ENCODE assay signal across 1 cellular context in the genomic region with DNA sequence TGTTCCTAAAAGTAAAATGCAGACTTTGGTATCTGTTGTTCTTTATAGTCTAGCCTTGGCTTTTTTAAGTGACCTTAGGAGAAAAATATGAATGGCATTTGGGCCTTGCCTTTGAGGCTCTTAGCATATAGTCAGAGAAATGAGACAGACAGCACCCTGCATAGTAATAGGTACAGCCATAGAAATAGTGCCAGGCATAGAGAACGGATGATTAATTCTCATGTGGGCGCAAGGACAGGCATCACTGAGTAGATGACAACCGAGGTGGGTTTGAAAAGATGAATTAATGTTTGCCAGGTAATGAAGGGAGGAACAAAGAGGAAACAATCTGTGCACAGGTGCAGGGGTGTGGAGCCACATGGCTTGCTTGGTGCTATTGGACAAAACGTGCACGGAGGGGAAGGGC.
TF ChIP-seq lines count a peak whose summit lies in the region.

No MANE protein-coding gene starts in this region.

TF ChIP-seq in GM12878, 131 proteins besides CTCF, POLR2A, EP300 and RAD21 (continued from another document):
- TF ChIP-seq NR2C1 (IDR thresholded peaks at IDR 0.05) (no peak), CHD2 (IDR thresholded peaks at IDR 0.05; ENCODE audit: borderline replicate concordance, low read depth, low read length) (no peak), NR2C2 (IDR thresholded peaks at IDR 0.05; ENCODE audit: borderline replicate concordance, control insufficient read depth, insufficient read length, low read depth) (no peak), MTA2 (IDR thresholded peaks at IDR 0.05; ENCODE audit: low read depth) (no peak), TCF12 (IDR thresholded peaks at IDR 0.05; ENCODE audit: low read depth, low read length) (no peak), IRF4 (IDR thresholded peaks at IDR 0.05; ENCODE audit: low read depth, low read length) (no peak), WRNIP1 (IDR thresholded peaks at IDR 0.05; ENCODE audit: borderline replicate concordance, low read depth, low read length) (no peak), SPI1 (IDR thresholded peaks at IDR 0.05; ENCODE audit: borderline replicate concordance, insufficient read depth, low read depth, low read length) (no peak), IKZF1 (conservative IDR thresholded peaks at IDR 0.05) (no peak), CREB1 (IDR thresholded peaks at IDR 0.05; ENCODE audit: low read depth) (no peak)
- TF ChIP-seq, protein P1, sequence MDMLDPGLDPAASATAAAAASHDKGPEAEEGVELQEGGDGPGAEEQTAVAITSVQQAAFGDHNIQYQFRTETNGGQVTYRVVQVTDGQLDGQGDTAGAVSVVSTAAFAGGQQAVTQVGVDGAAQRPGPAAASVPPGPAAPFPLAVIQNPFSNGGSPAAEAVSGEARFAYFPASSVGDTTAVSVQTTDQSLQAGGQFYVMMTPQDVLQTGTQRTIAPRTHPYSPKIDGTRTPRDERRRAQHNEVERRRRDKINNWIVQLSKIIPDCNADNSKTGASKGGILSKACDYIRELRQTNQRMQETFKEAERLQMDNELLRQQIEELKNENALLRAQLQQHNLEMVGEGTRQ (IDR thresholded peaks at IDR 0.05; ENCODE audit: borderline replicate concordance, low read depth, low read length), result no peak
- TF ChIP-seq, protein P2, sequence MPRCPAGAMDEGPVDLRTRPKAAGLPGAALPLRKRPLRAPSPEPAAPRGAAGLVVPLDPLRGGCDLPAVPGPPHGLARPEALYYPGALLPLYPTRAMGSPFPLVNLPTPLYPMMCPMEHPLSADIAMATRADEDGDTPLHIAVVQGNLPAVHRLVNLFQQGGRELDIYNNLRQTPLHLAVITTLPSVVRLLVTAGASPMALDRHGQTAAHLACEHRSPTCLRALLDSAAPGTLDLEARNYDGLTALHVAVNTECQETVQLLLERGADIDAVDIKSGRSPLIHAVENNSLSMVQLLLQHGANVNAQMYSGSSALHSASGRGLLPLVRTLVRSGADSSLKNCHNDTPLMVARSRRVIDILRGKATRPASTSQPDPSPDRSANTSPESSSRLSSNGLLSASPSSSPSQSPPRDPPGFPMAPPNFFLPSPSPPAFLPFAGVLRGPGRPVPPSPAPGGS (IDR thresholded peaks at IDR 0.05; ENCODE audit: borderline replicate concordance, insufficient read depth, low read depth, low read length, poor library complexity, severe bottlenecking), result no peak
TF ChIP-seq in GM12878: peak in this region for 0.
